25 cellular contexts compared by ENCODE assay signal in the genomic region with DNA sequence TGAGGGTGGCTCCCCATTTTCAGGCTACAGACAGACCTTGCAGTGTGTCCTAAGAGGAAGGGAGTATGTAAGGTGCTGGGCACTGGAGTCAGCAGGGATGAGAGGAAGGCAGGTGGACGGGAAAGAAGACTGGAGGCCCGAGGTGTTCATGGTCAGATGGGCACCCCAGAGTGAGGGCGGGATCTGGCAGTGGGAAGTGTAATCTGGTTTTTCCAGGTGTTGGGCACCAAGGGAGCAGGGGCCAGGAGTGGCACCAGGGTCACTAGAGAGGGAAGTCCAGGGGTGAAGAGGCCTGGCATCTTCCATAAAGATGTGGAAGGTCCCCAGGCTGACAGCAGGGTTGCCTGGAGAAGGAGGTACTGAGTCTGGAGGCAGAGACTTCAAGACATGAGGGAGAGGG. TPM values are rescaled to one million over a fixed set of nuclear protein-coding genes. Genes with fewer than 3 reads are reported as not detected.
"Had no signal": no experiment of that assay in that cellular context is flagged by ENCODE, and none has a peak within 500 bp of the region (broad histone marks: within the 10 kb centered on the region; RNA-seq: fewer than 3 reads in every experiment).

No MANE protein-coding gene starts in this region.

- DNase-seq: effector CD4-positive, alpha-beta T cell; erythroblast; foreskin keratinocyte; immature natural killer cell; left cardiac atrium; mesendoderm; naive thymus-derived CD4-positive, alpha-beta T cell; nephron progenitor cell; spleen; stimulated activated CD4-positive, alpha-beta T cell treated with anti-CD3 and anti-CD28 coated beads, Interleukin-15, amount 100 ng/mL, for 24 hours; stimulated activated CD4-positive, alpha-beta T cell treated with anti-CD3 and anti-CD28 coated beads, Interleukin-1b, Interleukin-23, amount 100 ng/mL, for 48 hours; stimulated activated CD4-positive, alpha-beta T cell treated with anti-CD3 and anti-CD28 coated beads, Interleukin-4, amount 100 ng/mL, for 24 hours; tibial artery; upper lobe of left lung had no signal

- FAIRE-seq: endothelial cell of umbilical vein, keratinocyte had no signal

- H3K27me3 ChIP-seq: neutrophil, spleen, tibial artery, upper lobe of left lung had no signal

- H3K4me3 ChIP-seq: coronary artery, spleen, tibial artery, upper lobe of left lung had no signal

- H3K36me3 ChIP-seq: neutrophil, spleen, upper lobe of left lung had no signal

- H3K27ac ChIP-seq: coronary artery, foreskin keratinocyte, neutrophil, spleen, tibial artery, upper lobe of left lung had no signal

RNA-seq across cellular contexts. Expression of gene PITX1, which starts 29.7 kb away (rescaled TPM):
- total RNA-seq: dermis microvascular lymphatic vessel endothelial cell, left cardiac atrium, liver, lung microvascular endothelial cell, mononuclear cell had no signal

RNA-seq across cellular contexts. Expression of gene CATSPER3, which starts 36.7 kb away (rescaled TPM):
- total RNA-seq: osteocyte, pulmonary artery endothelial cell, temporal lobe had no signal
